Comparison of ENCODE assay signal across 9 cellular contexts in genomic region chr10:75436896-75437295, GRCh38. TPM values are rescaled to one million over a fixed set of nuclear protein-coding genes. Genes with fewer than 3 reads are reported as not detected.
"Had no signal": no experiment of that assay in that cellular context is flagged by ENCODE, and none has a peak within 500 bp of the region (broad histone marks: within the 10 kb centered on the region; RNA-seq: fewer than 3 reads in every experiment).

No MANE protein-coding gene starts in this region.

- H3K4me3 Mint-ChIP-seq: GM23338, HFFc6, IgD-negative memory B cell had no signal

- H3K9me3 ChIP-seq: HAP-1 had no signal

- H3K4me3 ChIP-seq: GM23338, HAP-1 had no signal

- DNase-seq: H7, HFFc6, KG1 had no signal

- H3K4me2 ChIP-seq: GM23338 had no signal

- H3K4me1 ChIP-seq: HAP-1 had no signal

- H3K36me3 ChIP-seq: HAP-1 had no signal

- H2AFZ ChIP-seq: GM23338 had no signal

- H3K9me3 Mint-ChIP-seq: GM23338, HFFc6 had no signal

- H3K27ac ChIP-seq: HL-60 had no signal

- ATAC-seq: GM23338, HCT116 had no signal

- H3K27ac Mint-ChIP-seq: GM23338, HFFc6, IgD-negative memory B cell had no signal

RNA-seq across cellular contexts. Expression of gene LRMDA, which starts 5.5 kb away (rescaled TPM):
- total RNA-seq: H7, HT1080 had no signal
- polyA plus RNA-seq: IgD-negative memory B cell had no signal

RNA-seq across cellular contexts. Expression of gene ZNF503, which starts 35.3 kb away (rescaled TPM):
- total RNA-seq: GM23338 had no signal
- polyA plus RNA-seq: IgD-negative memory B cell had no signal
